Comparison of ENCODE assay signal across 26 cellular contexts in the genomic region with DNA sequence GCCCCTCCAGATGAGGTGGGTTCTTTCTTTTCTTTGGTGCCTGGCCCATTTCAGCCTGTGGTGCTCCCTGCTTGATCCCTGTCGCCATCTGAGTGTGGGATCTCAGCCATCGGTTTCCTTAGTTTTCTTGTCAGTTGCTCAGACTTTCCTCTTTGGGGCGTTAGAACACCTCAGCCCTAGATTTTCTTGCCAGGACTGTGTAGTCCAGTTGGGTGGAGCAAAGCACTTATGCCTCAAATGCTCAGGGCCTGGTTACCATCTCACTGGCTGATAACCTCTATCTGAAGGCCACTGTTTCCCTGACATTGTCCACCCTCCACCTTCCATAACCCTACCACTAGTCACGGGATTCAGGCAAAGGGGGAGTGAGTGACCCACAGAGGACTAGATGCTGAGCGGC.
DNase-seq lines count a peak whose midpoint lies in the region; ATAC-seq, FAIRE-seq and TF ChIP-seq lines count a peak whose summit lies in the region.
"Had no signal": no experiment of that assay in that cellular context is flagged by ENCODE, and none has a peak within 500 bp of the region (broad histone marks: within the 10 kb centered on the region; RNA-seq: fewer than 3 reads in every experiment).

No MANE protein-coding gene starts in this region.

- no peaks in the 10 kb centered on the region for H3K9me3 ChIP-seq in breast epithelium
- peaks cover 4% of the 10 kb centered on the region for H3K9me3 ChIP-seq in mammary epithelial cell (replicated peaks; ENCODE audit: insufficient read depth, low read length)
- H3K9me3 ChIP-seq in pancreas, result no peaks in the 10 kb centered on the region
- no peaks in the 10 kb centered on the region for H3K9me3 ChIP-seq in transverse colon

- intact Hi-C loops in breast epithelium (cut with DNase I; ENCODE audit: low total_unique reads), result no loop called here
- intact Hi-C loops in mammary epithelial cell (cut with micrococcal nuclease), result no loop called here
- intact Hi-C loops in pancreas (cut with DNase I), result loop anchor here in 1 of 3 donors (10.0 kb wide), 1 partner anchor 46 kb away; no protein-coding TSS in a partner anchor
- intact Hi-C loops in transverse colon (cut with DNase I; ENCODE audit: low total_unique reads), result loop anchor here (10.0 kb wide), 1 partner anchor 46 kb away; no protein-coding TSS in a partner anchor

- H3K9ac ChIP-seq in mammary epithelial cell (ENCODE audit: insufficient read depth, low read length), result no peak overlapping the region

- no peaks in the 10 kb centered on the region for H3K79me2 ChIP-seq in mammary epithelial cell (ENCODE audit: insufficient read depth, low read length)

- DNase-seq in breast epithelium (ENCODE audit: low spot score in 2 of 2) (no peak), mammary epithelial cell (no peak), coronary artery (ENCODE audit: low spot score) (no peak), pancreas (no peak), transverse colon (no peak), DMS53 treated with DMSO at 0.1 percent for 48 hours (lab: John Stamatoyannopoulos, UW; ENCODE audit: unreplicated experiment) (no peak)
- DNase-seq: activated CD4-positive, alpha-beta T cell treated with anti-CD3 and anti-CD28 coated beads, Interleukin-2, amount 10 ng/mL, durations not matched to agents 24 days and 14 days; activated CD8-positive, alpha-beta memory T cell treated with anti-CD3 and anti-CD28 coated beads for 24 hours; activated gamma-delta T cell treated with Interleukin-2 at 50 U/mL for 16 hours; activated T-cell treated with anti-CD3 and anti-CD28 coated beads for 4 hours; CD8-positive, alpha-beta T cell; effector CD8-positive, alpha-beta T cell; islet precursor cell; left lung; NCI-H1694; NCI-H446; NCI-H774; right lobe of liver; stimulated activated CD4-positive, alpha-beta T cell treated with anti-CD3 and anti-CD28 coated beads, Interleukin-12 subunit alpha, Interleukin-12 subunit beta, amount 100 ng/mL, for 4 hours; stimulated activated CD4-positive, alpha-beta T cell treated with anti-CD3 and anti-CD28 coated beads, Interleukin-2, amount 100 ng/mL, for 48 hours; T1000 had no signal

- no peak for ATAC-seq in pancreas
- ATAC-seq in HG03354 (IDR thresholded peaks at IDR 0.05; ENCODE audit: poor library complexity, severe bottlenecking, unreplicated experiment), result no peak
- ATAC-seq in HG03378 (IDR thresholded peaks at IDR 0.05; ENCODE audit: unreplicated experiment), result no peak
- ATAC-seq: CD8-positive, alpha-beta T cell; GM23338; right lobe of liver had no signal

- in situ Hi-C loops in mammary epithelial cell (cut with MboI; ENCODE audit: low sequenced_read_pairs in 2 of 2) (no loop called here), transverse colon (cut with MboI; ENCODE audit: low pct_ligation_motif_present in 1 of 4, low pct_unique_long_range_greater_than_20kb in 1 of 4, low sequenced_read_pairs in 3 of 4) (no loop called here)

- no TSS peak for BruUV-seq in mammary epithelial cell (replicated peaks; lab: Mats Ljungman, UMichigan)

- H2AFZ ChIP-seq in mammary epithelial cell (ENCODE audit: low read depth, low read length), result no peak overlapping the region
- H2AFZ ChIP-seq: GM23338 had no signal

- no peak for FAIRE-seq in pancreas (lab: Jason Lieb, UNC)
- FAIRE-seq: RCC 7860 had no signal

- H3K4me1 ChIP-seq in breast epithelium, result peaks cover 2 to 18% of the 10 kb centered on the region in 2 donors
- H3K4me1 ChIP-seq in mammary epithelial cell (ENCODE audit: insufficient read depth, low read length), result no peaks in the 10 kb centered on the region
- H3K4me1 ChIP-seq in pancreas, result peaks cover 46 to 52% (median 47%) of the 10 kb centered on the region in 3 donors
- H3K4me1 ChIP-seq in transverse colon, result peaks cover 24 to 49% (median 31%) of the 10 kb centered on the region in 4 donors
- H3K4me1 ChIP-seq: right lobe of liver had no signal

- no peaks in the 10 kb centered on the region for H3K36me3 ChIP-seq in breast epithelium
- H3K36me3 ChIP-seq in mammary epithelial cell (ENCODE audit: insufficient read depth, low read length), result no peaks in the 10 kb centered on the region
- H3K36me3 ChIP-seq in pancreas, result no peaks in the 10 kb centered on the region
- H3K36me3 ChIP-seq in transverse colon, result no peaks in the 10 kb centered on the region
- H3K36me3 ChIP-seq: right lobe of liver had no signal

- CTCF ChIA-PET in mammary epithelial cell (lab: Charles Lee; ENCODE audit: low non-redundant PET), result no interaction called here

- H3K27ac ChIP-seq in breast epithelium (peak overlapping the region; percentile 74 to 90), mammary epithelial cell (ENCODE audit: insufficient read depth, low read depth, low read length) (no peak overlapping the region), coronary artery (peak overlapping the region; percentile 79 to 86), pancreas (peak overlapping the region in 3 of 4 donors; percentile 15 to 94 (median 91)), transverse colon (peak overlapping the region in 3 of 4 donors; percentile 2 to 90 (median 88))
- H3K27ac ChIP-seq: epithelial cell of prostate, left lung, right lobe of liver had no signal

- H3K27me3 ChIP-seq in breast epithelium (no peaks in the 10 kb centered on the region), mammary epithelial cell (ENCODE audit: insufficient read depth, low read length) (no peaks in the 10 kb centered on the region), pancreas (no peaks in the 10 kb centered on the region), transverse colon (no peaks in the 10 kb centered on the region)
- H3K27me3 ChIP-seq: left lung, right lobe of liver had no signal

- no peak overlapping the region for H3K4me3 ChIP-seq in breast epithelium
- no peak overlapping the region for H3K4me3 ChIP-seq in mammary epithelial cell (replicated peaks in 1 of 3; ENCODE audit: insufficient read depth in 1 of 3, low read depth in 2 of 3, low read length in 3 of 3)
- no peak overlapping the region for H3K4me3 ChIP-seq in coronary artery
- no peak overlapping the region for H3K4me3 ChIP-seq in pancreas
- no peak overlapping the region for H3K4me3 ChIP-seq in transverse colon
- H3K4me3 ChIP-seq: GM23338, left lung, right lobe of liver had no signal

- 88% methylated on average over 5 of the region's 5 CpGs for WGBS in mammary epithelial cell (ENCODE audit: low coverage, missing lambda C conversion rate)
- 72 to 76% methylated on average over 5 of the region's 5 CpGs for WGBS in pancreas, 2 donors
- WGBS in transverse colon (ENCODE audit: low coverage in 1 of 2), 2 donors, result 77 to 84% methylated on average over 4 to 5 of the region's 5 CpGs

- no peak for TF ChIP-seq POLR2A in breast epithelium (IDR thresholded peaks at IDR 0.05)
- TF ChIP-seq POLR2A in transverse colon (IDR thresholded peaks at IDR 0.05), result no peak

- TF ChIP-seq EP300 in transverse colon (IDR thresholded peaks at IDR 0.05; ENCODE audit: low read depth), result no peak

- dilution Hi-C loops in mammary epithelial cell (cut with HindIII; ENCODE audit: low sequenced_read_pairs), result no loop called here

- no peaks in the 10 kb centered on the region for H4K20me1 ChIP-seq in mammary epithelial cell (ENCODE audit: insufficient read depth, low read length)

- TF ChIP-seq CTCF in breast epithelium (IDR thresholded peaks at IDR 0.05), result no peak
- no peak for TF ChIP-seq CTCF in mammary epithelial cell (conservative IDR thresholded peaks at IDR 0.05 in 1 of 2, IDR thresholded peaks at IDR 0.05 in 1 of 2; ENCODE audit: extremely low read depth in 1 of 2, insufficient read depth in 1 of 2, low read depth in 1 of 2, low read length in 2 of 2)
- no peak for TF ChIP-seq CTCF in coronary artery (IDR thresholded peaks at IDR 0.05)
- no peak for TF ChIP-seq CTCF in pancreas (IDR thresholded peaks at IDR 0.05)
- no peak for TF ChIP-seq CTCF in transverse colon (IDR thresholded peaks at IDR 0.05)

- no peak overlapping the region for H3K4me2 ChIP-seq in mammary epithelial cell (ENCODE audit: insufficient read depth, low read depth, low read length)
- H3K4me2 ChIP-seq: GM23338 had no signal
